8 cellular contexts compared by ENCODE assay signal in the genomic region with DNA sequence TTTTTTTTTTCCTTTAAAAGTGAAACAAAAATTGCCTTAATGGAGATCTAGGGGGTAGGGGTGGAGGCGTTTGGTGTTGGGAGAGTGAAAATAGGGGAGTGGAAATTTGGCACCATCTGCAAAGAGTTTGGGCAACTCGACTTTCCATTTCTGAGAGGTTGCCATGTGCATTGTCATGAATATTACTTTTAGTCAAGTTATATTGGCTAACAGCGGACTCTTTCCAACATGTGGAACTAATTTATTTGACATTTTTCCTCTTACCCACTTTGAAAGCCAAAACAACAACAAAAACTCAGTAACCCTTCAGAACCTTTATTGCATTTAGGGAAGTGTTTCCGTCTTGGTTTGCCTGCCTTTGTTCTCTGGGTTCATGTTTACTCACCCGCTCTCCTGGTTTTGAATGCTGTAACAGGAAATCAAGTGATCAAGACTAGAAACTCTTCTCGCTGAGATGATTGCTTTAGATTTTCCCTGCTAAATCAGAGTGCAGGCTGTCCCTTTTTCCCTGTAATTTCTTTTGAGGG.
DNase-seq lines count a peak whose midpoint lies in the region; ATAC-seq and TF ChIP-seq lines count a peak whose summit lies in the region.

No MANE protein-coding gene starts in this region.

- peak overlapping the region; percentile 28 for H3K27ac ChIP-seq in ACC112 (ENCODE audit: low read depth, low read length)
- H3K27ac ChIP-seq in ectodermal cell (ENCODE audit: insufficient read depth, low read depth, low read length, poor library complexity, severe bottlenecking), result peak overlapping the region; percentile 30

- peak overlapping the region; percentile 80 for H3K27ac Mint-ChIP-seq in mesothelial cell of epicardium

- H3K9me3 ChIP-seq in ectodermal cell (ENCODE audit: control insufficient read depth, low read length), result no peaks in the 10 kb centered on the region

- H3K27me3 ChIP-seq in ACC112 (ENCODE audit: insufficient read depth, low read length), result no peaks in the 10 kb centered on the region
- H3K27me3 ChIP-seq in ectodermal cell (ENCODE audit: control insufficient read depth, insufficient read depth, low read length, poor library complexity, severe bottlenecking), result no peaks in the 10 kb centered on the region

- H3K36me3 ChIP-seq in ACC112 (ENCODE audit: insufficient read depth, low read length) (no peaks in the 10 kb centered on the region), ectodermal cell (ENCODE audit: control insufficient read depth, insufficient read depth, low read length) (no peaks in the 10 kb centered on the region)

- H3K9me3 Mint-ChIP-seq in mesothelial cell of epicardium, result no peaks in the 10 kb centered on the region

- peak overlapping the region; percentile 3 for H3K4me3 Mint-ChIP-seq in mesothelial cell of epicardium

- TF ChIP-seq CTCF in mesothelial cell of epicardium (IDR thresholded peaks at IDR 0.05; ENCODE audit: unreplicated experiment), result no peak

- WGBS in ectodermal cell, 2 experiments, result 54 to 58% methylated on average over 6 of the region's 6 CpGs

- no peaks in the 10 kb centered on the region for H3K27me3 Mint-ChIP-seq in mesothelial cell of epicardium (ENCODE audit: low read depth)

- peak overlapping the region; percentile 59 for H3K4me3 ChIP-seq in ACC112 (ENCODE audit: low read depth, low read length)
- H3K4me3 ChIP-seq in ectodermal cell (ENCODE audit: insufficient read depth, low read depth, low read length), result no peak overlapping the region

- ATAC-seq in HG03342 (IDR thresholded peaks at IDR 0.05; ENCODE audit: unreplicated experiment), result no peak
- ATAC-seq in HG02610 (IDR thresholded peaks at IDR 0.05; ENCODE audit: unreplicated experiment), result no peak

- DNase-seq in KBM-7 (peak; percentile 31), mesothelial cell of epicardium (ENCODE audit: low spot score in 2 of 2, unreplicated experiment in 2 of 2) (no peak), HuH-7.5 (ENCODE audit: low spot score) (no peak)
- DNase-seq in stimulated activated CD4-positive, alpha-beta T cell treated with anti-CD3 and anti-CD28 coated beads, Interleukin-12 subunit alpha, Interleukin-12 subunit beta, amount 100 ng/mL, for 4 hours, result no peak

- peaks cover 33% of the 10 kb centered on the region for H3K4me1 ChIP-seq in ACC112 (ENCODE audit: control insufficient read depth, insufficient read depth, low read length, unreplicated experiment)
- peaks cover 59% of the 10 kb centered on the region for H3K4me1 ChIP-seq in ectodermal cell (ENCODE audit: control insufficient read depth, insufficient read depth, low read length)

- H2AFZ ChIP-seq in ACC112 (ENCODE audit: low read length, unreplicated experiment), result peak overlapping the region; percentile 79

- H3K4me1 Mint-ChIP-seq in mesothelial cell of epicardium, result peaks cover 73% of the 10 kb centered on the region

- in situ Hi-C loops in KBM-7 (cut with MboI; ENCODE audit: low pct_unique_long_range_greater_than_20kb, low sequenced_read_pairs), result no loop called here

- no peaks in the 10 kb centered on the region for H3K36me3 Mint-ChIP-seq in mesothelial cell of epicardium

- H3K79me2 ChIP-seq in ACC112 (ENCODE audit: control insufficient read depth, insufficient read depth, low read length, unreplicated experiment), result no peaks in the 10 kb centered on the region
